26 cellular contexts compared by ENCODE assay signal in the genomic region with DNA sequence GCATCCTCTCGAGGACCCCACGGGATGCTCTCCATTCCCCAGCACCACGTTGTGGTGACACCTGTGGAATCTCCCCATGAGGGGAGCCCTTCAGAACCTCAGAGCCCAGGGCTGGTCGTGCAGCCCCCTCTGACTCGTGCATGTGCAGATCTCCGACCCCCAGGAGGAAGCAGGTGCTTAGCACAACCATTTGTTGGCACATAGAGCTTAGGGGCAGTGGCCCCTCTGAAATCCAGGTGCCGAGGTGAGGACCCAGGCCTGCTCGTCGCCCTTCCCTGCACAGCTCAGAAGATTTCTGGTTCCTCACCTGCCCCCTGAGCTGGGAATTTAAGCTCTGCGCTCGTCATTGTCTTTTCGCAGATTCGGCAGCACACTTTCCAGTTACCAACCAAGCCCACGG. TPM values are rescaled to one million over a fixed set of nuclear protein-coding genes. Genes with fewer than 3 reads are reported as not detected.
"Had no signal": no experiment of that assay in that cellular context is flagged by ENCODE, and none has a peak within 500 bp of the region (broad histone marks: within the 10 kb centered on the region; RNA-seq: fewer than 3 reads in every experiment).

No MANE protein-coding gene starts in this region.

- H3K27ac ChIP-seq: esophagus squamous epithelium, gastrocnemius medialis, SK-N-MC had no signal

- H3K27me3 ChIP-seq: gastrocnemius medialis had no signal

- ATAC-seq: activated CD4-positive, alpha-beta T cell treated with anti-CD3 and anti-CD28 coated beads for 36 hours; activated naive CD4-positive, alpha-beta T cell treated with anti-CD3 and anti-CD28 coated beads, Interleukin-2, amount 50 U/mL, for 72 hours; activated T-cell treated with anti-CD3 and anti-CD28 coated beads, Interleukin-2, amount 50 U/mL, for 4 hours; gastrocnemius medialis; stimulated activated naive CD8-positive, alpha-beta T cell treated with anti-CD3 and anti-CD28 coated beads, Interleukin-15, Interleukin-2, amounts not matched to agents 100 U/mL and 50 U/mL, for 24 hours; T-helper 17 cell had no signal

- H3K4me3 ChIP-seq: esophagus squamous epithelium, gastrocnemius medialis, SK-N-MC had no signal

- H3K36me3 ChIP-seq: esophagus squamous epithelium, gastrocnemius medialis had no signal

- DNase-seq: activated B cell treated with CpG ODN at 0.5 μM for 24 hours; activated CD4-positive, alpha-beta T cell treated with anti-CD3 and anti-CD28 coated beads for 36 hours; activated CD4-positive, alpha-beta T cell treated with anti-CD3 and anti-CD28 coated beads, Interleukin-2, amount 50 U/mL, for 4 hours; activated CD8-positive, alpha-beta memory T cell treated with anti-CD3 and anti-CD28 coated beads for 24 hours; activated CD8-positive, alpha-beta memory T cell treated with anti-CD3 and anti-CD28 coated beads, Interleukin-2, amount 50 U/mL, for 4 hours; activated T-cell treated with anti-CD3 and anti-CD28 coated beads, Interleukin-2, amount 50 U/mL, for 4 hours; cerebellar nuclear complex; cortex of kidney; endodermal cell; esophagus squamous epithelium; islet precursor cell; nephron progenitor cell; nucleus accumbens; stimulated activated CD4-positive, alpha-beta T cell treated with anti-CD3 and anti-CD28 coated beads, Interleukin-4, amount 100 ng/mL, for 24 hours; stimulated activated naive CD8-positive, alpha-beta T cell treated with anti-CD3 and anti-CD28 coated beads, Interleukin-15, Interleukin-2, amounts not matched to agents 100 U/mL and 50 U/mL, for 24 hours; SW 1271; T-helper 17 cell had no signal

- H3K9me3 ChIP-seq: esophagus squamous epithelium, gastrocnemius medialis had no signal

RNA-seq across cellular contexts. Expression of a gene that starts 1.3 kb away (rescaled TPM):
- total RNA-seq: activated B cell treated with CpG ODN at 0.5 μM for 24 hours; activated CD4-positive, alpha-beta T cell treated with anti-CD3 and anti-CD28 coated beads for 36 hours; activated naive CD4-positive, alpha-beta T cell treated with anti-CD3 and anti-CD28 coated beads, Interleukin-2, amount 50 U/mL, for 72 hours; activated T-cell treated with anti-CD3 and anti-CD28 coated beads, Interleukin-2, amount 50 U/mL, for 4 hours; activated T-helper 2 cell treated with anti-CD3 and anti-CD28 coated beads, Interferon-gamma antibody, Interleukin-2, Interleukin-4, amounts not matched to agents 10 μg/mL and 5 μg/mL and 100 μg/mL, durations not matched to agents 14 hours and 24 hours and 36 hours; bronchial epithelial cell; endodermal cell; esophagus squamous epithelium; gastrocnemius medialis; lung microvascular endothelial cell; mesothelial cell of epicardium; subcutaneous adipose tissue; T-helper 17 cell; urinary bladder had no signal
- polyA plus RNA-seq: urinary bladder had no signal
